ENCODE assay signal across 22 cellular contexts in genomic region chr1:18264450-18265000, GRCh38.
"Had no signal": no experiment of that assay in that cellular context is flagged by ENCODE, and none has a peak within 500 bp of the region (broad histone marks: within the 10 kb centered on the region; RNA-seq: fewer than 3 reads in every experiment).

No MANE protein-coding gene starts in this region.

- H3K9me3 ChIP-seq: SJSA1 had no signal

- FAIRE-seq: RCC 7860 had no signal

- H3K27ac ChIP-seq: SJSA1, SK-N-MC had no signal

- H3K27me3 ChIP-seq: SJSA1 had no signal

- H3K4me1 ChIP-seq: SJSA1 had no signal

- H3K36me3 ChIP-seq: SJSA1 had no signal

- DNase-seq: Kasumi-1, KG1, MM.1S, NCI-H1092 treated with DMSO at 0.1 percent for 48 hours, NCI-H1436, NCI-H187, NCI-H2029, NCI-H2081 treated with DMSO at 0.1 percent for 48 hours, NCI-H2171, NCI-H226, NCI-H446, NCI-H510A, NCI-H524 treated with DMSO at 0.1 percent for 48 hours, NCI-H69, NCI-H774, Right ventricle myocardium superior, RPMI8226, SIG-M5, SW 1271 had no signal

- H3K4me3 ChIP-seq: SJSA1, SK-N-MC had no signal
